In genomic region chr16:87123356-87124001, GRCh38 we compare ENCODE assay signal across 16 cellular contexts.
A peak's percentile ranks its signal among the peaks of the same experiment; 100 is the strongest.
DNase-seq lines count a peak whose midpoint lies in the region; ATAC-seq and TF ChIP-seq lines count a peak whose summit lies in the region.
"Had no signal": no experiment of that assay in that cellular context is flagged by ENCODE, and none has a peak within 500 bp of the region (broad histone marks: within the 10 kb centered on the region; RNA-seq: fewer than 3 reads in every experiment).

No MANE protein-coding gene starts in this region.

- DNase-seq in cardiac septum (ENCODE audit: low spot score) = peak; percentile 63
- no peak for DNase-seq in right cardiac atrium
- peak; percentile 74 to 93 (median 86) for DNase-seq in adrenal gland
- DNase-seq in islet precursor cell = peak; percentile 85
- no peak for DNase-seq in NCI-H1048 (lab: John Stamatoyannopoulos, UW)
- no peak for DNase-seq in DMS53 treated with DMSO at 0.1 percent for 48 hours (lab: John Stamatoyannopoulos, UW; ENCODE audit: unreplicated experiment)
- no peak for DNase-seq in stimulated activated CD4-positive, alpha-beta T cell treated with anti-CD3 and anti-CD28 coated beads, Interleukin-1b, Interleukin-23, amount 100 ng/mL, for 48 hours
- DNase-seq: HCEC 1CT, KG1, NCI-H1105 treated with DMSO at 0.1 percent for 48 hours, NCI-H187 treated with DMSO at 0.1 percent for 48 hours, NCI-H446, SIG-M5 had no signal

- intact Hi-C loops in cardiac septum (cut with DNase I) = no loop called here
- intact Hi-C loops in right cardiac atrium (cut with DNase I) = no loop called here
- intact Hi-C loops in adrenal gland (cut with DNase I) = no loop called here

- TF ChIP-seq POLR2A in adrenal gland (IDR thresholded peaks at IDR 0.05) = peak in 1 of 2 donors; percentile 55

- ATAC-seq in right cardiac atrium (no peak), HG02642 (IDR thresholded peaks at IDR 0.05; ENCODE audit: poor library complexity, unreplicated experiment) (no peak)

- H3K4me3 ChIP-seq in right cardiac atrium (ENCODE audit: low read length) (no peak overlapping the region), adrenal gland (peak overlapping the region in 1 of 4 donors; percentile 36)
- H3K4me3 ChIP-seq: BLaER1 had no signal

- no peaks in the 10 kb centered on the region for H3K4me1 ChIP-seq in right cardiac atrium (ENCODE audit: control insufficient read depth, insufficient read depth, low read length)
- H3K4me1 ChIP-seq in adrenal gland (replicated peaks in 1 of 2) = peaks cover 16 to 20% of the 10 kb centered on the region in 2 donors

- H3K27ac ChIP-seq in right cardiac atrium (ENCODE audit: low read length) (no peak overlapping the region), adrenal gland (peak overlapping the region in 3 of 5 donors; percentile 53 to 90 (median 64))
- H3K27ac ChIP-seq: 22Rv1, BLaER1 had no signal

- H3K36me3 ChIP-seq in adrenal gland (replicated peaks in 1 of 2) = no peaks in the 10 kb centered on the region
- H3K36me3 ChIP-seq: BLaER1 had no signal

- WGBS in right cardiac atrium = 96% methylated on average over 12 of the region's 12 CpGs
- 46 to 76% (median 64%) methylated on average over 5 to 12 of the region's 12 CpGs for WGBS in adrenal gland, 4 donors

- no peaks in the 10 kb centered on the region for H3K27me3 ChIP-seq in right cardiac atrium (ENCODE audit: control insufficient read depth, insufficient read depth)
- H3K27me3 ChIP-seq in adrenal gland = no peaks in the 10 kb centered on the region
- H3K27me3 ChIP-seq: BLaER1 had no signal

- H3K9me3 ChIP-seq in right cardiac atrium (ENCODE audit: control insufficient read depth, low read length) (no peaks in the 10 kb centered on the region), adrenal gland (replicated peaks in 1 of 3) (no peaks in the 10 kb centered on the region)

- no peak for TF ChIP-seq CTCF in adrenal gland (IDR thresholded peaks at IDR 0.05)

Comparison
In these comparisons a context has a peak if more than half of its experiments do, and no peak if none do; other contexts are left out.
1. DNase-seq: peak in cardiac septum (single experiment), adrenal gland (7 of 7) and islet precursor cell (single experiment); none in right cardiac atrium (0 of 3), NCI-H1048 (single experiment), DMS53 treated with DMSO at 0.1 percent for 48 hours (single experiment) and stimulated activated CD4-positive, alpha-beta T cell treated with anti-CD3 and anti-CD28 coated beads, Interleukin-1b, Interleukin-23, amount 100 ng/mL, for 48 hours (single experiment).